Comparison of ENCODE assay signal across 8 cellular contexts in genomic region chrX:13167444-13168207, GRCh38.
A peak's percentile ranks its signal among the peaks of the same experiment; 100 is the strongest.
DNase-seq lines count a peak whose midpoint lies in the region; ATAC-seq and TF ChIP-seq lines count a peak whose summit lies in the region.

No MANE protein-coding gene starts in this region.

- no peak for TF ChIP-seq CTCF in testis (IDR thresholded peaks at IDR 0.05)

- no peaks in the 10 kb centered on the region for H3K4me1 ChIP-seq in thymus (ENCODE audit: control insufficient read depth, insufficient read depth, low read length)
- H3K4me1 ChIP-seq in testis: no peaks in the 10 kb centered on the region

- TF ChIP-seq POLR2A in testis (IDR thresholded peaks at IDR 0.05): no peak

- H3K4me1 Mint-ChIP-seq in activated CD8-positive, alpha-beta memory T cell treated with anti-CD3 and anti-CD28 coated beads, Interleukin-2, amount 10 ng/mL, durations not matched to agents 7 days and 5 days: peaks cover 18% of the 10 kb centered on the region

- CTCF ChIA-PET in activated CD8-positive, alpha-beta memory T cell treated with anti-CD3 and anti-CD28 coated beads, Interleukin-2, amount 10 ng/mL, durations not matched to agents 7 days and 5 days (lab: Charles Lee): no interaction called here

- no peaks in the 10 kb centered on the region for H3K9me3 ChIP-seq in thymus (ENCODE audit: control insufficient read depth)
- H3K9me3 ChIP-seq in testis: no peaks in the 10 kb centered on the region

- H3K36me3 Mint-ChIP-seq in activated CD8-positive, alpha-beta memory T cell treated with anti-CD3 and anti-CD28 coated beads, Interleukin-2, amount 10 ng/mL, durations not matched to agents 7 days and 5 days: peaks cover 14% of the 10 kb centered on the region

- H3K36me3 ChIP-seq in thymus (ENCODE audit: control insufficient read depth, insufficient read depth) (no peaks in the 10 kb centered on the region), testis (ENCODE audit: low read depth, missing control alignments) (no peaks in the 10 kb centered on the region)

- peak; percentile 20 for ATAC-seq in activated CD8-positive, alpha-beta memory T cell treated with anti-CD3 and anti-CD28 coated beads, Interleukin-2, amount 10 ng/mL, durations not matched to agents 7 days and 5 days
- ATAC-seq in GM19455 (IDR thresholded peaks at IDR 0.05; ENCODE audit: unreplicated experiment): no peak

- peaks cover 7% of the 10 kb centered on the region for H3K9me3 Mint-ChIP-seq in activated CD8-positive, alpha-beta memory T cell treated with anti-CD3 and anti-CD28 coated beads, Interleukin-2, amount 10 ng/mL, durations not matched to agents 7 days and 5 days (ENCODE audit: low read depth)

- no peak for DNase-seq in activated CD8-positive, alpha-beta memory T cell treated with anti-CD3 and anti-CD28 coated beads, Interleukin-2, amount 10 ng/mL, durations not matched to agents 7 days and 5 days
- DNase-seq in activated CD8-positive, alpha-beta memory T cell treated with anti-CD3 and anti-CD28 coated beads, Interleukin-2, amount 50 U/mL, for 48 hours: no peak
- peak; percentile 26 to 30 for DNase-seq in activated T-cell treated with anti-CD3 and anti-CD28 coated beads, Interleukin-2, amount 50 U/mL, for 48 hours
- DNase-seq in kidney tubule cell (ENCODE audit: low spot score) (peak; percentile 4), GOT3 (lab: John Stamatoyannopoulos, UW) (no peak), testis (no peak)

- H3K27ac Mint-ChIP-seq in activated CD8-positive, alpha-beta memory T cell treated with anti-CD3 and anti-CD28 coated beads, Interleukin-2, amount 10 ng/mL, durations not matched to agents 7 days and 5 days: peak overlapping the region; percentile 61

- 70% methylated on average over 9 of the region's 9 CpGs for WGBS in thymus
- 31 to 50% methylated on average over 9 of the region's 9 CpGs for WGBS in testis, 2 donors

- H3K27ac ChIP-seq in thymus (ENCODE audit: low read depth): peak overlapping the region; percentile 25
- H3K27ac ChIP-seq in testis: peak overlapping the region in 1 of 2 donors; percentile 51

- H3K27me3 Mint-ChIP-seq in activated CD8-positive, alpha-beta memory T cell treated with anti-CD3 and anti-CD28 coated beads, Interleukin-2, amount 10 ng/mL, durations not matched to agents 7 days and 5 days: no peaks in the 10 kb centered on the region

- H3K4me3 Mint-ChIP-seq in activated CD8-positive, alpha-beta memory T cell treated with anti-CD3 and anti-CD28 coated beads, Interleukin-2, amount 10 ng/mL, durations not matched to agents 7 days and 5 days: peak overlapping the region; percentile 30

- no peaks in the 10 kb centered on the region for H3K27me3 ChIP-seq in thymus (ENCODE audit: control insufficient read depth, insufficient read depth)
- no peaks in the 10 kb centered on the region for H3K27me3 ChIP-seq in testis

- H3K4me3 ChIP-seq in thymus (ENCODE audit: low read length) (no peak overlapping the region), testis (no peak overlapping the region)

- intact Hi-C loops in testis (cut with DNase I; ENCODE audit: low total_unique reads): no loop called here

Comparison
In these comparisons a context has a peak if more than half of its experiments do, and no peak if none do; other contexts are left out.
1. DNase-seq: peak in activated T-cell treated with anti-CD3 and anti-CD28 coated beads, Interleukin-2, amount 50 U/mL, for 48 hours (2 of 2) and kidney tubule cell (single experiment); none in activated CD8-positive, alpha-beta memory T cell treated with anti-CD3 and anti-CD28 coated beads, Interleukin-2, amount 10 ng/mL, durations not matched to agents 7 days and 5 days (single experiment), activated CD8-positive, alpha-beta memory T cell treated with anti-CD3 and anti-CD28 coated beads, Interleukin-2, amount 50 U/mL, for 48 hours (single experiment), GOT3 (single experiment) and testis (single experiment).